Comparison of ENCODE assay signal across 12 cellular contexts in the genomic region with DNA sequence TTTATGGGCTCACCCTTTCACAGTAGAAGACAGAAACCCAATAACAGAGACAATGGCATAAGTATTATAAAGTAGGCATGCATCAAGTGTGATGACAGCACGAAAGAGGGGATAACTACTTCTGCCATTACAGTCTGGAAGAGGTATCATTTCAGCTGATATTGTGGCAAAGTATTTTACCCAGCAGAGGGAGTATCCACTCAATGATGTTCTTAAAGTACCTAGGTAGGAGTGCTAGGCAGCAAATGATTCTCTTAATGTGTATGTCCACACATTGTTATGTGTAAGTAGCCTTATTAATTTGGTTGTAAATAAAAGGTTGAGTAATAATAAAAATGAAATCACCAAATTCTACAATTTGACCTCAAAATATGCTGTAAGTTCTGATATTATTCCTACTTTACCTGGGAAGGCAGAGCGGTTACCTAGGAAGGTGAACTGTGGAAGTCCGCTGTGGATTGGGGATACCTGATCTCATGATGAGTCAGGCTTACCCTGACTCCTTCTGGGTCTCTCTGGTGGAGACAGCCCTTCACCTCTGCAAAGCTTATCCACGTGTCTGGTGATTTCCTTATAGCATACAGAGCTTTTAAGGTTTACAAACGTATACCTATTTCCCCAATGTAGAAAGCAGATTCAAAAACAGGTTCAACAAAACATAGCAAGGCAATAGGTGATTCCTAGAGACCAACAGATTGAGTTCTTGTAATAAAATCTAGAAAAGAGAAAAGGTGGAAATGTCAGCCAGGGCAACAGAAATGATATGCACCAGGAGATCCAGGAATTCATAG. TPM values are rescaled to one million over a fixed set of nuclear protein-coding genes. Genes with fewer than 3 reads are reported as not detected.
DNase-seq lines count a peak whose midpoint lies in the region; ATAC-seq and TF ChIP-seq lines count a peak whose summit lies in the region.
"Had no signal": no experiment of that assay in that cellular context is flagged by ENCODE, and none has a peak within 500 bp of the region (broad histone marks: within the 10 kb centered on the region; RNA-seq: fewer than 3 reads in every experiment).

No MANE protein-coding gene starts in this region.

- H3K36me3 ChIP-seq in BE2C (no peaks in the 10 kb centered on the region), RWPE2 (ENCODE audit: low read depth) (no peaks in the 10 kb centered on the region)
- H3K36me3 ChIP-seq: SJCRH30, stomach had no signal

- H3K9me3 ChIP-seq in BE2C (no peaks in the 10 kb centered on the region), RWPE2 (ENCODE audit: severe bottlenecking) (no peaks in the 10 kb centered on the region)
- H3K9me3 ChIP-seq: SJCRH30, stomach had no signal

- TF ChIP-seq CTCF in BE2C (IDR thresholded peaks at IDR 0.05; ENCODE audit: low read depth, low read length) (0 out of 2 replicates have a peak, but pooled peaks have one; percentile 16), GM12875 (IDR thresholded peaks at IDR 0.05; ENCODE audit: borderline replicate concordance, insufficient read depth, low read depth, low read length) (0 out of 2 replicates have a peak, but pooled peaks have one; percentile 20), RWPE2 (IDR thresholded peaks at IDR 0.05; ENCODE audit: poor library complexity, severe bottlenecking) (no peak), foreskin fibroblast (IDR thresholded peaks at IDR 0.05; ENCODE audit: low read depth, low read length) (peak; percentile 9)

- H3K4me3 ChIP-seq in BE2C (ENCODE audit: low read depth, low read length) (no peak overlapping the region), GM12875 (ENCODE audit: low read depth, low read length) (no peak overlapping the region), RWPE2 (ENCODE audit: severe bottlenecking) (no peak overlapping the region), foreskin fibroblast (ENCODE audit: low read depth in 1 of 2, low read length in 2 of 2) (no peak overlapping the region)
- H3K4me3 ChIP-seq: SJCRH30, stomach had no signal

- H3K4me1 ChIP-seq in BE2C (no peaks in the 10 kb centered on the region), RWPE2 (ENCODE audit: insufficient read depth, poor library complexity, severe bottlenecking) (peaks cover 33% of the 10 kb centered on the region)

- peak overlapping the region; percentile 82 for H3K27ac ChIP-seq in RWPE2 (ENCODE audit: poor library complexity, severe bottlenecking)
- H3K27ac ChIP-seq: SJCRH30 had no signal

- H3K27me3 ChIP-seq in BE2C (no peaks in the 10 kb centered on the region), RWPE2 (ENCODE audit: insufficient read depth, poor library complexity, severe bottlenecking) (no peaks in the 10 kb centered on the region)
- H3K27me3 ChIP-seq: SJCRH30, stomach had no signal

- in situ Hi-C loops in ACHN (cut with HindIII; ENCODE audit: low pct_ligation_motif_present, low pct_unique_long_range_greater_than_20kb, low sequenced_read_pairs): no loop called here

- no peak for DNase-seq in BE2C
- no peak for DNase-seq in RWPE2 (ENCODE audit: low spot score)
- no peak for DNase-seq in foreskin fibroblast
- no peak for DNase-seq in ACHN
- DNase-seq in activated naive CD4-positive, alpha-beta T cell treated with anti-CD3 and anti-CD28 coated beads, Interleukin-2, amount 50 U/mL, for 16 hours: no peak
- DNase-seq: GDM1, kidney glomerular epithelial cell, SJCRH30, stomach had no signal

- ATAC-seq in RWPE2 (ENCODE audit: low read depth) (peak; percentile 60), GM18858 (IDR thresholded peaks at IDR 0.05; ENCODE audit: unreplicated experiment) (no peak), GM19351 (IDR thresholded peaks at IDR 0.05; ENCODE audit: unreplicated experiment) (no peak)

RNA-seq across cellular contexts. Expression of gene UBAC2, which starts 4.0 kb away (rescaled TPM):
- polyA plus RNA-seq in BE2C (2012; ENCODE audit: insufficient read depth, insufficient read length, low read depth): 66.7 TPM
